Comparison of ENCODE assay signal across 26 cellular contexts in genomic region chr13:106369858-106370257, GRCh38.
"Had no signal": no experiment of that assay in that cellular context is flagged by ENCODE, and none has a peak within 500 bp of the region (broad histone marks: within the 10 kb centered on the region; RNA-seq: fewer than 3 reads in every experiment).

No MANE protein-coding gene starts in this region.

- H3K27ac ChIP-seq: left lung, lower lobe of right lung, ovary, right atrium auricular region, right lobe of liver, skin epidermis, tibial nerve, uterus had no signal

- DNase-seq: hippocampal formation; kidney; left colon; left lung; lower lobe of right lung; mammary epithelial cell; mesenchymal stem cell; naive B cell; natural killer cell; nephron progenitor cell; ovary; right lobe of liver; stimulated activated CD4-positive, alpha-beta T cell treated with anti-CD3 and anti-CD28 coated beads, Interleukin-1b, Interleukin-23, amount 100 ng/mL, for 48 hours; stimulated activated CD4-positive, alpha-beta T cell treated with anti-CD3 and anti-CD28 coated beads, Interleukin-2, amount 100 ng/mL, for 48 hours; stimulated activated CD4-positive, alpha-beta T cell treated with anti-CD3 and anti-CD28 coated beads, Interleukin-4, amount 100 ng/mL, for 4 hours; stimulated activated CD8-positive, alpha-beta memory T cell treated with anti-CD3 and anti-CD28 coated beads, Interleukin-4, amount 100 ng/mL, for 48 hours; stimulated activated naive CD4-positive, alpha-beta T cell treated with Interleukin-2 at 50 U/mL for 16 hours; stimulated activated naive CD8-positive, alpha-beta T cell treated with anti-CD3 and anti-CD28 coated beads, Interleukin-15, amount 100 ng/mL, for 72 hours; substantia nigra; uterus had no signal

- H3K9me3 ChIP-seq: ovary, right lobe of liver had no signal

- H3K4me3 Mint-ChIP-seq: naive B cell; natural killer cell; nephron progenitor cell; stimulated activated memory B cell treated with anti-CD40 and anti-IgM and Interleukin-4, amounts not matched to agents 10 μg/mL and 1 μg/mL and 100 μg/mL, for 72 hours; stimulated activated naive CD8-positive, alpha-beta T cell treated with anti-CD3 and anti-CD28 coated beads, Interleukin-15, amount 100 ng/mL, for 72 hours; type B pancreatic cell had no signal

- H3K27me3 Mint-ChIP-seq: progenitor cell of endocrine pancreas; stimulated activated memory B cell treated with anti-CD40 and anti-IgM and Interleukin-4, amounts not matched to agents 10 μg/mL and 1 μg/mL and 100 μg/mL, for 72 hours; type B pancreatic cell had no signal

- H3K27ac Mint-ChIP-seq: naive B cell; natural killer cell; nephron progenitor cell; progenitor cell of endocrine pancreas; stimulated activated memory B cell treated with anti-CD40 and anti-IgM and Interleukin-4, amounts not matched to agents 10 μg/mL and 1 μg/mL and 100 μg/mL, for 72 hours; stimulated activated naive CD8-positive, alpha-beta T cell treated with anti-CD3 and anti-CD28 coated beads, Interleukin-15, amount 100 ng/mL, for 72 hours; type B pancreatic cell had no signal

- H3K4me1 ChIP-seq: right atrium auricular region, right lobe of liver, uterus had no signal

- ATAC-seq: left colon; left lung; lower lobe of right lung; natural killer cell; right lobe of liver; stimulated activated memory B cell treated with anti-CD40 and anti-IgM and Interleukin-4, amounts not matched to agents 10 μg/mL and 1 μg/mL and 100 μg/mL, for 72 hours; stimulated activated naive CD8-positive, alpha-beta T cell treated with anti-CD3 and anti-CD28 coated beads, Interleukin-15, amount 100 ng/mL, for 72 hours had no signal

- H3K36me3 ChIP-seq: left lung, lower lobe of right lung, ovary, right atrium auricular region, right lobe of liver, tibial nerve, uterus had no signal

- H3K4me1 Mint-ChIP-seq: natural killer cell had no signal

- H3K4me3 ChIP-seq: left lung, lower lobe of right lung, ovary, right atrium auricular region, right lobe of liver, skin epidermis, tibial nerve, uterus had no signal

- H3K27me3 ChIP-seq: left lung, ovary, right atrium auricular region, right lobe of liver, tibial nerve, uterus had no signal

- H3K9me3 Mint-ChIP-seq: stimulated activated memory B cell treated with anti-CD40 and anti-IgM and Interleukin-4, amounts not matched to agents 10 μg/mL and 1 μg/mL and 100 μg/mL, for 72 hours; stimulated activated naive CD8-positive, alpha-beta T cell treated with anti-CD3 and anti-CD28 coated beads, Interleukin-15, amount 100 ng/mL, for 72 hours; type B pancreatic cell had no signal

- H3K36me3 Mint-ChIP-seq: naive B cell; natural killer cell; stimulated activated memory B cell treated with anti-CD40 and anti-IgM and Interleukin-4, amounts not matched to agents 10 μg/mL and 1 μg/mL and 100 μg/mL, for 72 hours; type B pancreatic cell had no signal
